29 cellular contexts compared by ENCODE assay signal in the genomic region with DNA sequence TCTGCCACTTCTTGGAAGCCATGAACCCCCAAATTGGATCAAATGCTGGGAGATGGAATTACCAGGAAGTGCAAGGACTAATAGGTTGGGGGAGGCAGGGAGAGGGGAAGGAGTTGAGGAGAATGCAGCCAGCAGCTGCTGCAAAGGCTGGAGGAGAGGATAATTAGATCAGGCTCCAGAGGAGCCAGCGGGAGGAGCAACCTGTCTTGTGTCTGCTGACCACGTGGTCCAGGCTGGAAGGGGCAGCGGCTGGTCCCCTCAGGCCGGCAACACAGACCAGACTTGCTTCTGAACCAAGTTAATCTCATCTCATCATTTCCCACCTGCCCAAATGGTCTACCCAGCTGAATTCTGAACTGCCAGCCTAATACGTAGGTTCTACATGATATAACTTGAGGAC.
DNase-seq lines count a peak whose midpoint lies in the region; ATAC-seq and TF ChIP-seq lines count a peak whose summit lies in the region.
"Had no signal": no experiment of that assay in that cellular context is flagged by ENCODE, and none has a peak within 500 bp of the region (broad histone marks: within the 10 kb centered on the region; RNA-seq: fewer than 3 reads in every experiment).

No MANE protein-coding gene starts in this region.

- no peak for TF ChIP-seq CTCF in HFFc6 (IDR thresholded peaks at IDR 0.05)

- peaks cover 33% of the 10 kb centered on the region for H3K27me3 Mint-ChIP-seq in activated CD8-positive, alpha-beta memory T cell treated with anti-CD3 and anti-CD28 coated beads, Interleukin-2, amount 10 ng/mL, durations not matched to agents 7 days and 5 days
- peaks cover 2% of the 10 kb centered on the region for H3K27me3 Mint-ChIP-seq in HFFc6 (ENCODE audit: insufficient read depth)
- peaks cover 52% of the 10 kb centered on the region for H3K27me3 Mint-ChIP-seq in stimulated activated memory B cell treated with anti-CD40 and anti-IgM and Interleukin-4, amounts not matched to agents 10 μg/mL and 1 μg/mL and 100 μg/mL, for 72 hours

- no peak overlapping the region for H3K27ac Mint-ChIP-seq in activated CD8-positive, alpha-beta memory T cell treated with anti-CD3 and anti-CD28 coated beads, Interleukin-2, amount 10 ng/mL, durations not matched to agents 7 days and 5 days
- H3K27ac Mint-ChIP-seq in HFFc6, result no peak overlapping the region
- no peak overlapping the region for H3K27ac Mint-ChIP-seq in stimulated activated memory B cell treated with anti-CD40 and anti-IgM and Interleukin-4, amounts not matched to agents 10 μg/mL and 1 μg/mL and 100 μg/mL, for 72 hours
- H3K27ac Mint-ChIP-seq: activated CD4-positive, alpha-beta T cell treated with anti-CD3 and anti-CD28 coated beads for 36 hours; activated CD8-positive, alpha-beta T cell treated with anti-CD3 and anti-CD28 coated beads, Interleukin-2, amount 10 ng/mL, durations not matched to agents 7 days and 5 days; CD4-positive, alpha-beta T cell; immature natural killer cell; stimulated activated naive CD8-positive, alpha-beta T cell treated with anti-CD3 and anti-CD28 coated beads, Interleukin-15, amount 100 ng/mL, for 72 hours had no signal

- no peaks in the 10 kb centered on the region for H3K4me1 Mint-ChIP-seq in activated CD8-positive, alpha-beta memory T cell treated with anti-CD3 and anti-CD28 coated beads, Interleukin-2, amount 10 ng/mL, durations not matched to agents 7 days and 5 days
- no peaks in the 10 kb centered on the region for H3K4me1 Mint-ChIP-seq in HFFc6 (ENCODE audit: low read depth)
- H3K4me1 Mint-ChIP-seq in stimulated activated memory B cell treated with anti-CD40 and anti-IgM and Interleukin-4, amounts not matched to agents 10 μg/mL and 1 μg/mL and 100 μg/mL, for 72 hours, result no peaks in the 10 kb centered on the region
- H3K4me1 Mint-ChIP-seq: activated CD4-positive, alpha-beta T cell treated with anti-CD3 and anti-CD28 coated beads for 36 hours; immature natural killer cell; stimulated activated naive CD8-positive, alpha-beta T cell treated with anti-CD3 and anti-CD28 coated beads, Interleukin-15, amount 100 ng/mL, for 72 hours had no signal

- ATAC-seq in activated CD8-positive, alpha-beta memory T cell treated with anti-CD3 and anti-CD28 coated beads, Interleukin-2, amount 10 ng/mL, durations not matched to agents 7 days and 5 days, result no peak
- ATAC-seq in SK-N-SH treated with all-trans-retinoic acid at 6 μM for 48 hours, result no peak
- ATAC-seq in stimulated activated memory B cell treated with anti-CD40 and anti-IgM and Interleukin-4, amounts not matched to agents 10 μg/mL and 1 μg/mL and 100 μg/mL, for 72 hours, result no peak
- ATAC-seq: A549; activated CD4-positive, alpha-beta T cell treated with anti-CD3 and anti-CD28 coated beads for 36 hours; activated CD8-positive, alpha-beta T cell treated with anti-CD3 and anti-CD28 coated beads, Interleukin-2, amount 10 ng/mL, durations not matched to agents 7 days and 5 days; left colon; right cardiac atrium; stimulated activated naive CD8-positive, alpha-beta T cell treated with anti-CD3 and anti-CD28 coated beads, Interleukin-15, amount 100 ng/mL, for 72 hours had no signal

- H3K4me3 Mint-ChIP-seq in activated CD8-positive, alpha-beta memory T cell treated with anti-CD3 and anti-CD28 coated beads, Interleukin-2, amount 10 ng/mL, durations not matched to agents 7 days and 5 days, result no peak overlapping the region
- no peak overlapping the region for H3K4me3 Mint-ChIP-seq in HFFc6
- H3K4me3 Mint-ChIP-seq in stimulated activated memory B cell treated with anti-CD40 and anti-IgM and Interleukin-4, amounts not matched to agents 10 μg/mL and 1 μg/mL and 100 μg/mL, for 72 hours, result no peak overlapping the region
- H3K4me3 Mint-ChIP-seq: activated CD4-positive, alpha-beta T cell treated with anti-CD3 and anti-CD28 coated beads for 36 hours; activated CD8-positive, alpha-beta T cell treated with anti-CD3 and anti-CD28 coated beads, Interleukin-2, amount 10 ng/mL, durations not matched to agents 7 days and 5 days; CD4-positive, alpha-beta T cell; immature natural killer cell; stimulated activated naive CD8-positive, alpha-beta T cell treated with anti-CD3 and anti-CD28 coated beads, Interleukin-15, amount 100 ng/mL, for 72 hours had no signal

- CTCF ChIA-PET in activated CD8-positive, alpha-beta memory T cell treated with anti-CD3 and anti-CD28 coated beads, Interleukin-2, amount 10 ng/mL, durations not matched to agents 7 days and 5 days (lab: Charles Lee), result no interaction called here

- no peaks in the 10 kb centered on the region for H3K9me3 Mint-ChIP-seq in activated CD8-positive, alpha-beta memory T cell treated with anti-CD3 and anti-CD28 coated beads, Interleukin-2, amount 10 ng/mL, durations not matched to agents 7 days and 5 days (ENCODE audit: low read depth)
- no peaks in the 10 kb centered on the region; the same call in 1 of the 2 replicates for H3K9me3 Mint-ChIP-seq in HFFc6
- H3K9me3 Mint-ChIP-seq in stimulated activated memory B cell treated with anti-CD40 and anti-IgM and Interleukin-4, amounts not matched to agents 10 μg/mL and 1 μg/mL and 100 μg/mL, for 72 hours, result no peaks in the 10 kb centered on the region
- H3K9me3 Mint-ChIP-seq: stimulated activated naive CD8-positive, alpha-beta T cell treated with anti-CD3 and anti-CD28 coated beads, Interleukin-15, amount 100 ng/mL, for 72 hours had no signal

- no peaks in the 10 kb centered on the region for H3K36me3 Mint-ChIP-seq in activated CD8-positive, alpha-beta memory T cell treated with anti-CD3 and anti-CD28 coated beads, Interleukin-2, amount 10 ng/mL, durations not matched to agents 7 days and 5 days
- H3K36me3 Mint-ChIP-seq in HFFc6 (ENCODE audit: low read depth), result no peaks in the 10 kb centered on the region
- H3K36me3 Mint-ChIP-seq in stimulated activated memory B cell treated with anti-CD40 and anti-IgM and Interleukin-4, amounts not matched to agents 10 μg/mL and 1 μg/mL and 100 μg/mL, for 72 hours, result no peaks in the 10 kb centered on the region
- H3K36me3 Mint-ChIP-seq: immature natural killer cell had no signal

- DNase-seq in activated CD8-positive, alpha-beta memory T cell treated with anti-CD3 and anti-CD28 coated beads, Interleukin-2, amount 50 U/mL, for 48 hours, result peak; percentile 18
- DNase-seq in activated CD8-positive, alpha-beta memory T cell treated with anti-CD3 and anti-CD28 coated beads, Interleukin-2, amount 10 ng/mL, durations not matched to agents 7 days and 5 days, result no peak
- DNase-seq in NCI-H2227 (lab: John Stamatoyannopoulos, UW; ENCODE audit: unreplicated experiment) (peak; percentile 73), activated gamma-delta T cell treated with Interleukin-2 at 50 U/mL for 16 hours (no peak), HFFc6 (no peak), activated T-cell treated with anti-CD3 and anti-CD28 coated beads for 4 hours (no peak)
- DNase-seq: activated CD4-positive, alpha-beta T cell treated with anti-CD3 and anti-CD28 coated beads for 36 hours; activated CD8-positive, alpha-beta T cell treated with anti-CD3 and anti-CD28 coated beads, Interleukin-2, amount 10 ng/mL, durations not matched to agents 7 days and 5 days; activated effector memory CD4-positive, alpha-beta T cell treated with anti-CD3 and anti-CD28 coated beads, Interleukin-2, amount 50 U/mL, for 16 hours; CD4-positive, alpha-beta T cell; colonic mucosa; effector memory CD4-positive, alpha-beta T cell; EL; erythroblast; immature natural killer cell; left colon; mammary epithelial cell; NCI-H1048; NCI-H2081; NCI-H526; ovary; right cardiac atrium; SHP77 treated with DMSO at 0.1 percent for 48 hours; stimulated activated CD8-positive, alpha-beta memory T cell treated with anti-CD3 and anti-CD28 coated beads, Interleukin-4, amount 100 ng/mL, for 48 hours; stimulated activated naive CD8-positive, alpha-beta T cell treated with anti-CD3 and anti-CD28 coated beads, Interleukin-15, amount 100 ng/mL, for 72 hours; SW 1271 had no signal

TF ChIP-seq in SK-N-SH treated with all-trans-retinoic acid at 6 μM for 48 hours, 23 proteins besides CTCF, POLR2A, EP300 and RAD21:
- peak; percentile 36; the same call in 1 of the 2 replicates for TF ChIP-seq TCF4 (CRISPR knock-in tag; IDR thresholded peaks at IDR 0.05; ENCODE audit: borderline replicate concordance)
- TF ChIP-seq ZFP30 (CRISPR knock-in tag; IDR thresholded peaks at IDR 0.05), result no peak

Comparison
In these comparisons a context has a peak if more than half of its experiments do, and no peak if none do; other contexts are left out.
1. DNase-seq: peak in activated CD8-positive, alpha-beta memory T cell treated with anti-CD3 and anti-CD28 coated beads, Interleukin-2, amount 50 U/mL, for 48 hours (single experiment) and NCI-H2227 (single experiment); none in activated CD8-positive, alpha-beta memory T cell treated with anti-CD3 and anti-CD28 coated beads, Interleukin-2, amount 10 ng/mL, durations not matched to agents 7 days and 5 days (single experiment), activated gamma-delta T cell treated with Interleukin-2 at 50 U/mL for 16 hours (single experiment), HFFc6 (single experiment) and activated T-cell treated with anti-CD3 and anti-CD28 coated beads for 4 hours (single experiment).